In genomic region chr4:122814426-122814825, GRCh38 we compare ENCODE assay signal across 17 cellular contexts. TPM values are rescaled to one million over a fixed set of nuclear protein-coding genes. Genes with fewer than 3 reads are reported as not detected.
DNase-seq lines count a peak whose midpoint lies in the region; ATAC-seq and TF ChIP-seq lines count a peak whose summit lies in the region.
"Had no signal": no experiment of that assay in that cellular context is flagged by ENCODE, and none has a peak within 500 bp of the region (broad histone marks: within the 10 kb centered on the region; RNA-seq: fewer than 3 reads in every experiment).

No MANE protein-coding gene starts in this region.

- TF ChIP-seq POLR2A in gastroesophageal sphincter (IDR thresholded peaks at IDR 0.05), result no peak

- TF ChIP-seq EP300 in gastroesophageal sphincter (IDR thresholded peaks at IDR 0.05), result no peak

- H3K36me3 ChIP-seq in gastroesophageal sphincter, result no peaks in the 10 kb centered on the region
- H3K36me3 ChIP-seq: gastrocnemius medialis, neural progenitor cell had no signal

- H3K4me1 ChIP-seq in gastroesophageal sphincter, result peaks cover 0 to 8% (median 0%) of the 10 kb centered on the region in 3 donors
- H3K4me1 ChIP-seq: gastrocnemius medialis had no signal

- H3K27ac ChIP-seq in gastroesophageal sphincter, result no peak overlapping the region
- H3K27ac ChIP-seq: dorsolateral prefrontal cortex, gastrocnemius medialis, neural progenitor cell had no signal

- intact Hi-C loops in activated CD4-positive, alpha-beta T cell treated with anti-CD3 and anti-CD28 coated beads, Interleukin-2, amount 10 ng/mL, durations not matched to agents 24 days and 14 days (cut with micrococcal nuclease), result loop anchor here (1.0 to 5.0 kb wide), 5 partner anchors 14 to 272 kb away; no protein-coding TSS in a partner anchor

- WGBS in gastroesophageal sphincter (ENCODE audit: low coverage in 1 of 2), 2 donors, result 89 to 100% methylated on average over 2 of the region's 2 CpGs

- H3K27me3 ChIP-seq in gastroesophageal sphincter, result no peaks in the 10 kb centered on the region
- H3K27me3 ChIP-seq: dorsolateral prefrontal cortex, gastrocnemius medialis, neural progenitor cell had no signal

- H3K4me3 Mint-ChIP-seq in activated CD4-positive, alpha-beta T cell treated with anti-CD3 and anti-CD28 coated beads, Interleukin-2, amount 10 ng/mL, durations not matched to agents 24 days and 14 days, result no peak overlapping the region
- no peak overlapping the region for H3K4me3 Mint-ChIP-seq in stimulated activated effector memory CD8-positive, alpha-beta T cell treated with anti-CD3 and anti-CD28 coated beads, Interleukin-12 subunit alpha, Interleukin-12 subunit beta, amount 100 ng/mL, for 72 hours
- H3K4me3 Mint-ChIP-seq: activated naive CD4-positive, alpha-beta T cell treated with anti-CD3 and anti-CD28 coated beads, Interleukin-2, amount 50 U/mL, for 24 hours; neural progenitor cell had no signal

- peaks cover 9% of the 10 kb centered on the region for H3K27me3 Mint-ChIP-seq in activated CD4-positive, alpha-beta T cell treated with anti-CD3 and anti-CD28 coated beads, Interleukin-2, amount 10 ng/mL, durations not matched to agents 24 days and 14 days

- no peaks in the 10 kb centered on the region for H3K9me3 Mint-ChIP-seq in activated CD4-positive, alpha-beta T cell treated with anti-CD3 and anti-CD28 coated beads, Interleukin-2, amount 10 ng/mL, durations not matched to agents 24 days and 14 days
- H3K9me3 Mint-ChIP-seq in stimulated activated effector memory CD8-positive, alpha-beta T cell treated with anti-CD3 and anti-CD28 coated beads, Interleukin-12 subunit alpha, Interleukin-12 subunit beta, amount 100 ng/mL, for 72 hours, result no peaks in the 10 kb centered on the region
- H3K9me3 Mint-ChIP-seq: activated naive CD4-positive, alpha-beta T cell treated with anti-CD3 and anti-CD28 coated beads, Interleukin-2, amount 50 U/mL, for 24 hours had no signal

- ATAC-seq in GM21515 (IDR thresholded peaks at IDR 0.05; ENCODE audit: unreplicated experiment) (peak; percentile 97), HG03066 (IDR thresholded peaks at IDR 0.05; ENCODE audit: low read depth, unreplicated experiment) (peak; percentile 99), gastroesophageal sphincter (no peak)
- ATAC-seq in stimulated activated effector memory CD8-positive, alpha-beta T cell treated with anti-CD3 and anti-CD28 coated beads, Interleukin-12 subunit alpha, Interleukin-12 subunit beta, amount 100 ng/mL, for 72 hours, result peak; percentile 98
- ATAC-seq: gastrocnemius medialis, HepG2, left cardiac atrium had no signal

- no peak for TF ChIP-seq CTCF in gastroesophageal sphincter (IDR thresholded peaks at IDR 0.05)

- no peak for DNase-seq in activated CD4-positive, alpha-beta T cell treated with anti-CD3 and anti-CD28 coated beads, Interleukin-2, amount 10 ng/mL, durations not matched to agents 24 days and 14 days
- DNase-seq in activated CD4-positive, alpha-beta T cell treated with anti-CD3 and anti-CD28 coated beads for 4 hours, result no peak
- no peak for DNase-seq in stimulated activated effector memory CD8-positive, alpha-beta T cell treated with anti-CD3 and anti-CD28 coated beads, Interleukin-12 subunit alpha, Interleukin-12 subunit beta, amount 100 ng/mL, for 72 hours (ENCODE audit: low spot score in 2 of 2)
- DNase-seq in NCI-H524 (lab: John Stamatoyannopoulos, UW), result no peak
- DNase-seq in 8988T, result no peak
- DNase-seq: Calu3, dorsolateral prefrontal cortex, gastrocnemius medialis, left cardiac atrium, NCI-H226, SHP77 treated with DMSO at 0.1 percent for 48 hours had no signal

- H3K4me1 Mint-ChIP-seq in activated CD4-positive, alpha-beta T cell treated with anti-CD3 and anti-CD28 coated beads, Interleukin-2, amount 10 ng/mL, durations not matched to agents 24 days and 14 days, result peaks cover 10% of the 10 kb centered on the region
- H3K4me1 Mint-ChIP-seq in stimulated activated effector memory CD8-positive, alpha-beta T cell treated with anti-CD3 and anti-CD28 coated beads, Interleukin-12 subunit alpha, Interleukin-12 subunit beta, amount 100 ng/mL, for 72 hours, result no peaks in the 10 kb centered on the region
- H3K4me1 Mint-ChIP-seq: activated naive CD4-positive, alpha-beta T cell treated with anti-CD3 and anti-CD28 coated beads, Interleukin-2, amount 50 U/mL, for 24 hours; neural progenitor cell had no signal

- H3K4me3 ChIP-seq in gastroesophageal sphincter, result no peak overlapping the region
- H3K4me3 ChIP-seq: dorsolateral prefrontal cortex, gastrocnemius medialis, neural progenitor cell had no signal

- H3K36me3 Mint-ChIP-seq in activated CD4-positive, alpha-beta T cell treated with anti-CD3 and anti-CD28 coated beads, Interleukin-2, amount 10 ng/mL, durations not matched to agents 24 days and 14 days (ENCODE audit: low read depth), result no peaks in the 10 kb centered on the region
- H3K36me3 Mint-ChIP-seq in stimulated activated effector memory CD8-positive, alpha-beta T cell treated with anti-CD3 and anti-CD28 coated beads, Interleukin-12 subunit alpha, Interleukin-12 subunit beta, amount 100 ng/mL, for 72 hours, result no peaks in the 10 kb centered on the region
- H3K36me3 Mint-ChIP-seq: activated naive CD4-positive, alpha-beta T cell treated with anti-CD3 and anti-CD28 coated beads, Interleukin-2, amount 50 U/mL, for 24 hours had no signal

- peak overlapping the region; percentile 70 for H3K27ac Mint-ChIP-seq in activated CD4-positive, alpha-beta T cell treated with anti-CD3 and anti-CD28 coated beads, Interleukin-2, amount 10 ng/mL, durations not matched to agents 24 days and 14 days
- H3K27ac Mint-ChIP-seq in stimulated activated effector memory CD8-positive, alpha-beta T cell treated with anti-CD3 and anti-CD28 coated beads, Interleukin-12 subunit alpha, Interleukin-12 subunit beta, amount 100 ng/mL, for 72 hours, result no peak overlapping the region
- H3K27ac Mint-ChIP-seq: activated naive CD4-positive, alpha-beta T cell treated with anti-CD3 and anti-CD28 coated beads, Interleukin-2, amount 50 U/mL, for 24 hours; neural progenitor cell had no signal

- no peaks in the 10 kb centered on the region for H3K9me3 ChIP-seq in gastroesophageal sphincter
- H3K9me3 ChIP-seq: gastrocnemius medialis had no signal

RNA-seq across cellular contexts. Expression of gene FGF2, which starts 12.2 kb away (rescaled TPM):
- 13.3 and 13.8 TPM in 2 replicates for total RNA-seq in activated CD4-positive, alpha-beta T cell treated with anti-CD3 and anti-CD28 coated beads, Interleukin-2, amount 10 ng/mL, durations not matched to agents 24 days and 14 days
- total RNA-seq in gastroesophageal sphincter, result 10 to 100 TPM; 32.5 to 54.7 (median 41.8) TPM
